32 cellular contexts compared by ENCODE assay signal in genomic region chr18:40493316-40493715, GRCh38.
DNase-seq lines count a peak whose midpoint lies in the region; ATAC-seq, FAIRE-seq and TF ChIP-seq lines count a peak whose summit lies in the region.
"Had no signal": no experiment of that assay in that cellular context is flagged by ENCODE, and none has a peak within 500 bp of the region (broad histone marks: within the 10 kb centered on the region; RNA-seq: fewer than 3 reads in every experiment).

No MANE protein-coding gene starts in this region.

- DNase-seq in D721Med (ENCODE audit: insufficient read length, low spot score), result no peak
- peak; percentile 61 for DNase-seq in SK-N-DZ (ENCODE audit: low spot score)
- DNase-seq in mesendoderm, result peak; percentile 51
- no peak for DNase-seq in caudate nucleus (lab: John Stamatoyannopoulos, UW)
- DNase-seq in activated naive CD4-positive, alpha-beta T cell (lab: John Stamatoyannopoulos, UW), result no peak
- DNase-seq: 8988T; ACHN; AML-193; BE2C; C1 segment of cervical spinal cord; Caco-2; Calu3; CD4-positive, alpha-beta memory T cell; CD4-positive, alpha-beta T cell; CD4-positive, CD25-positive, alpha-beta regulatory T cell; CD8-positive, alpha-beta memory T cell; CD8-positive, alpha-beta T cell; COR-L47; DMS 273 treated with DMSO at 0.1 percent for 48 hours; DMS153; DMS53; DMS79; DMS79 treated with DMSO at 0.1 percent for 48 hours; DND-41; EL had no signal

- no peak overlapping the region for H3K56ac ChIP-seq in mesendoderm (ENCODE audit: low read length)

- no CpG with 5 or more reads among the region's 4 CpGs for WGBS in mesendoderm (ENCODE audit: extremely low coverage, insufficient coverage, low lambda C conversion rate)

- no peak overlapping the region for H3K23ac ChIP-seq in mesendoderm (ENCODE audit: low read length)

- H3K18ac ChIP-seq in mesendoderm (ENCODE audit: low read length), result no peak overlapping the region

- no peak for ATAC-seq in HG03354 (IDR thresholded peaks at IDR 0.05; ENCODE audit: poor library complexity, severe bottlenecking, unreplicated experiment)
- ATAC-seq: A549; CD8-positive, alpha-beta T cell had no signal

- no peak overlapping the region for H3K27ac ChIP-seq in mesendoderm (ENCODE audit: low read depth, low read length)
- H3K27ac ChIP-seq in caudate nucleus (ENCODE audit: low read depth, low read length), result no peak overlapping the region
- H3K27ac ChIP-seq: 22Rv1; A549; BLaER1; BLaER1 treated with 17β-estradiol and CSF1 and Interleukin-3, amounts not matched to agents 10 nM and 100 nM; C4-2B had no signal

- H3K79me2 ChIP-seq in mesendoderm (ENCODE audit: control insufficient read depth, insufficient read depth, low read length), result no peaks in the 10 kb centered on the region

- no peak overlapping the region for H3K4me2 ChIP-seq in mesendoderm (ENCODE audit: low read length)
- H3K4me2 ChIP-seq: A549; BLaER1; BLaER1 treated with 17β-estradiol and CSF1 and Interleukin-3, amounts not matched to agents 10 nM and 100 nM had no signal

- no peaks in the 10 kb centered on the region for H3K36me3 ChIP-seq in mesendoderm (ENCODE audit: control insufficient read depth, insufficient read depth, low read length)
- H3K36me3 ChIP-seq: BE2C; BLaER1; BLaER1 treated with 17β-estradiol and CSF1 and Interleukin-3, amounts not matched to agents 10 nM and 100 nM had no signal

- H2BK15ac ChIP-seq in mesendoderm (replicated peaks; ENCODE audit: low read depth), result no peak overlapping the region

- H2BK120ac ChIP-seq in mesendoderm (ENCODE audit: low read depth, low read length), result no peak overlapping the region

- no peak overlapping the region for H2BK5ac ChIP-seq in mesendoderm (ENCODE audit: low read length)

- H3K27me3 ChIP-seq in mesendoderm (ENCODE audit: insufficient read depth, low read length, poor library complexity), result no peaks in the 10 kb centered on the region
- H3K27me3 ChIP-seq: BE2C; BLaER1; BLaER1 treated with 17β-estradiol and CSF1 and Interleukin-3, amounts not matched to agents 10 nM and 100 nM had no signal

- peak; percentile 44 for FAIRE-seq in D721Med (lab: Jason Lieb, UNC)
- FAIRE-seq: A204.1, A549 had no signal

- no peak overlapping the region for H4K8ac ChIP-seq in mesendoderm (ENCODE audit: low read depth, low read length)

- no peaks in the 10 kb centered on the region for H3K79me1 ChIP-seq in mesendoderm (ENCODE audit: low read length)

- no peak overlapping the region for H3K4me3 ChIP-seq in mesendoderm (ENCODE audit: low read length)
- H3K4me3 ChIP-seq: A549; BLaER1; BLaER1 treated with 17β-estradiol and CSF1 and Interleukin-3, amounts not matched to agents 10 nM and 100 nM had no signal

- TF ChIP-seq CTCF in D721Med (IDR thresholded peaks at IDR 0.05; ENCODE audit: insufficient read depth, missing control alignments), result no peak

- no peaks in the 10 kb centered on the region for H3K4me1 ChIP-seq in mesendoderm (ENCODE audit: control insufficient read depth, low read depth, low read length)
- H3K4me1 ChIP-seq: A549; BE2C; BLaER1; BLaER1 treated with 17β-estradiol and CSF1 and Interleukin-3, amounts not matched to agents 10 nM and 100 nM; Caco-2 had no signal

- H3K4ac ChIP-seq in mesendoderm (ENCODE audit: low read depth, low read length), result no peak overlapping the region

- H3K9ac ChIP-seq in mesendoderm (ENCODE audit: low read length), result no peak overlapping the region
- H3K9ac ChIP-seq: BLaER1; BLaER1 treated with 17β-estradiol and CSF1 and Interleukin-3, amounts not matched to agents 10 nM and 100 nM had no signal

- no peak overlapping the region for H4K5ac ChIP-seq in mesendoderm (ENCODE audit: low read length)

- H2AK5ac ChIP-seq in mesendoderm (ENCODE audit: low read length), result no peak overlapping the region

Comparison
In these comparisons a context has a peak if more than half of its experiments do, and no peak if none do; other contexts are left out.
1. DNase-seq: peak in SK-N-DZ (single experiment) and mesendoderm (single experiment); none in D721Med (single experiment), caudate nucleus (0 of 61) and activated naive CD4-positive, alpha-beta T cell (0 of 4).